Comparison of ENCODE assay signal across 8 cellular contexts in genomic region chr13:79307866-79308298, GRCh38.
DNase-seq lines count a peak whose midpoint lies in the region; ATAC-seq and TF ChIP-seq lines count a peak whose summit lies in the region.

No MANE protein-coding gene starts in this region.

- no peaks in the 10 kb centered on the region for H3K4me1 Mint-ChIP-seq in Caco-2 (ENCODE audit: low read depth, unreplicated experiment)

- CTCF ChIA-PET in Caco-2 (lab: Charles Lee) = no interaction called here

- H3K27ac ChIP-seq in right cardiac atrium (ENCODE audit: low read length) = no peak overlapping the region

- H3K4me3 Mint-ChIP-seq in Caco-2 (ENCODE audit: unreplicated experiment) = no peak overlapping the region

- H3K4me1 ChIP-seq in right cardiac atrium (ENCODE audit: control insufficient read depth, insufficient read depth, low read length) (no peaks in the 10 kb centered on the region), Caco-2 (no peaks in the 10 kb centered on the region)

- POLR2A ChIA-PET in Caco-2 (lab: Charles Lee) = no interaction called here

- ATAC-seq in GM21576 (IDR thresholded peaks at IDR 0.05; ENCODE audit: unreplicated experiment) (peak; percentile 55), right cardiac atrium (peak; percentile 29 to 42)

- no peak overlapping the region for H3K27ac Mint-ChIP-seq in Caco-2 (ENCODE audit: unreplicated experiment)

- DNase-seq in EH (ENCODE audit: low read depth) = peak; percentile 29
- peak; percentile 49 for DNase-seq in RKO (ENCODE audit: low spot score)
- peak in 2 of 3 donors; percentile 45 to 46 for DNase-seq in right cardiac atrium
- no peak for DNase-seq in Caco-2
- DNase-seq in activated effector memory CD4-positive, alpha-beta T cell treated with Interleukin-2 at 50 U/mL for 16 hours = no peak
- no peak for DNase-seq in activated CD4-positive, alpha-beta T cell treated with anti-CD3 and anti-CD28 coated beads, Interleukin-2, amount 50 U/mL, for 1 hour
- no peak for DNase-seq in GOT3 (lab: John Stamatoyannopoulos, UW)

- peaks cover 21% of the 10 kb centered on the region for H3K36me3 Mint-ChIP-seq in Caco-2 (ENCODE audit: insufficient read depth, unreplicated experiment)

- H3K27me3 ChIP-seq in right cardiac atrium (ENCODE audit: control insufficient read depth, insufficient read depth) = no peaks in the 10 kb centered on the region
- no peaks in the 10 kb centered on the region for H3K27me3 ChIP-seq in Caco-2 (replicated peaks; ENCODE audit: control insufficient read depth, insufficient read depth, low read length)

- WGBS in right cardiac atrium = 55% methylated on average over 8 of the region's 8 CpGs

- no peak for TF ChIP-seq CTCF in Caco-2 (IDR thresholded peaks at IDR 0.05; ENCODE audit: insufficient read depth in 1 of 2, low read depth in 1 of 2, low read length in 1 of 2, severe bottlenecking in 1 of 2, unreplicated experiment in 1 of 2)

- H3K4me3 ChIP-seq in right cardiac atrium (ENCODE audit: low read length) (no peak overlapping the region), Caco-2 (ENCODE audit: low read depth, low read length) (no peak overlapping the region)

- H3K36me3 ChIP-seq in Caco-2 (ENCODE audit: control insufficient read depth, insufficient read depth, low read length) = no peaks in the 10 kb centered on the region

- BruUV-seq in Caco-2 (replicated peaks; lab: Mats Ljungman, UMichigan) = no TSS peak

- H3K9me3 ChIP-seq in right cardiac atrium (ENCODE audit: control insufficient read depth, low read length) (no peaks in the 10 kb centered on the region), Caco-2 (no peaks in the 10 kb centered on the region)

- H3K27me3 Mint-ChIP-seq in Caco-2 (ENCODE audit: insufficient read depth, unreplicated experiment) = peaks cover 7% of the 10 kb centered on the region

- intact Hi-C loops in right cardiac atrium (cut with DNase I) (no loop called here), Caco-2 (cut with micrococcal nuclease; ENCODE audit: unreplicated experiment) (no loop called here)

- no peaks in the 10 kb centered on the region for H3K9me3 Mint-ChIP-seq in Caco-2 (ENCODE audit: unreplicated experiment)

Comparison
In these comparisons a context has a peak if more than half of its experiments do, and no peak if none do; other contexts are left out.
1. DNase-seq: peak in EH (single experiment), RKO (single experiment) and right cardiac atrium (2 of 3); none in Caco-2 (0 of 2), activated effector memory CD4-positive, alpha-beta T cell treated with Interleukin-2 at 50 U/mL for 16 hours (single experiment), activated CD4-positive, alpha-beta T cell treated with anti-CD3 and anti-CD28 coated beads, Interleukin-2, amount 50 U/mL, for 1 hour (single experiment) and GOT3 (single experiment).